8 cellular contexts compared by ENCODE assay signal in the genomic region with DNA sequence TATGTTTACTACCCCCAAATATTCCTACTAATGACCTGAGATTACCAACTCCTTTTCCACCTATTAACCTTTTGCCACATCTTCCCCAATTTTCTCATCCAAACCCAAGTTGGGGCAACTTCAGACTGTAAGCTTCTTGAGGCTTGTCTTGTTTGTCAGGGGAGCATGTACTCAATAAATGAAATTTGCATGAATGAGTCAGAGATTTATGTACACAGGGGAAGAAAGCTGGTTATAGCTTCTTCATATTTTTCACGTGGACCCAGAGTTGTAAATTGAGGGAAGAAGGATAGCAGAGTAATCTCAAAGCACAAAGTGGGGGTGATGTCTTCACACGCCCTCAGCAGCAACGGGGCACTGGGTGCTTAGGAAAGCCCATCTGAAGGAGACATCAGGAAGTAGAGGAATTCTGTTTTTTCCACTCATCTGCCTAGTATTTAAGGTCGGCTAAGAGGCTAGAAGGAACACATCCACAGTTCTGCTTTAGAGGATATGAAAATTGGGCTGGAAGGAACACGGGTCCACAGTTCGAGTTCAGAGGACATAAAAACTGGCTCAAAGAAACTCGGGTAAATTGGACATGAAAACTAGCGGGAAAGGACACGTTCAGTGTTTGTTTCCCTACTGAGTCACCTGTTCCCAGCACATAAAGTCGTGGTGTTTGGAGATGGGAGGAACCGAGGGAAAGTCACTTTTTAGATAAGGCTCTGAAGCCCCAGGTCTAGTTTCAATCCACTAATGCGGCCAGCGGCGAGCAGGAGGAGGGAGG. TPM values are rescaled to one million over a fixed set of nuclear protein-coding genes. Genes with fewer than 3 reads are reported as not detected.
DNase-seq lines count a peak whose midpoint lies in the region; ATAC-seq and TF ChIP-seq lines count a peak whose summit lies in the region.

No MANE protein-coding gene starts in this region.

- TF ChIP-seq CTCF in OCI-LY1 (IDR thresholded peaks at IDR 0.05; ENCODE audit: low read length): no peak
- no peak for TF ChIP-seq CTCF in epithelial cell of esophagus (IDR thresholded peaks at IDR 0.05; ENCODE audit: insufficient read depth, low read depth, low read length, missing control alignments)
- no peak for TF ChIP-seq CTCF in psoas muscle (IDR thresholded peaks at IDR 0.05)

- no peaks in the 10 kb centered on the region for H3K36me3 ChIP-seq in OCI-LY1 (ENCODE audit: insufficient read depth, low read length)
- no peaks in the 10 kb centered on the region for H3K36me3 ChIP-seq in psoas muscle (ENCODE audit: insufficient read depth in 1 of 2, low read depth in 1 of 2)

- H3K9me3 ChIP-seq in OCI-LY1 (ENCODE audit: low read length) (no peaks in the 10 kb centered on the region), psoas muscle (no peaks in the 10 kb centered on the region)

- peak overlapping the region; percentile 73 for H3K4me2 ChIP-seq in OCI-LY1 (ENCODE audit: low read length)

- no peaks in the 10 kb centered on the region for H3K9me2 ChIP-seq in OCI-LY1 (ENCODE audit: low read depth, low read length)

- intact Hi-C loops in psoas muscle (cut with DNase I): no loop called here

- no peaks in the 10 kb centered on the region for H3F3A ChIP-seq in OCI-LY1 (ENCODE audit: insufficient read depth, low read length)

- peak overlapping the region; percentile 37; the same call in 1 of the 2 replicates for H3K9ac ChIP-seq in OCI-LY1 (ENCODE audit: low read length)

- H3K4me3 ChIP-seq in OCI-LY1 (ENCODE audit: low read depth, low read length, poor library complexity, severe bottlenecking) (peak overlapping the region; percentile 55), epithelial cell of esophagus (ENCODE audit: low read length) (peak overlapping the region; percentile 25), psoas muscle (peak overlapping the region; percentile 62)

- H3K27ac ChIP-seq in OCI-LY1 (ENCODE audit: low read depth, low read length, poor library complexity, severe bottlenecking) (no peak overlapping the region), psoas muscle (no peak overlapping the region)

- H3K4me1 ChIP-seq in OCI-LY1 (ENCODE audit: insufficient read depth, low read length, severe bottlenecking) (peaks cover 13% of the 10 kb centered on the region), psoas muscle (no peaks in the 10 kb centered on the region)

- H3K27me3 ChIP-seq in OCI-LY1 (ENCODE audit: insufficient read depth, low read length): no peaks in the 10 kb centered on the region
- no peaks in the 10 kb centered on the region for H3K27me3 ChIP-seq in psoas muscle (ENCODE audit: insufficient read depth in 3 of 3, low read length in 2 of 3)

- DNase-seq in epithelial cell of esophagus (ENCODE audit: low read depth) (peak; percentile 35), psoas muscle (no peak), activated gamma-delta T cell treated with Interleukin-2 at 50 U/mL for 16 hours (no peak), NCI-H1092 treated with DMSO at 0.1 percent for 48 hours (lab: John Stamatoyannopoulos, UW) (no peak)
- no peak for DNase-seq in stimulated activated CD4-positive, alpha-beta T cell treated with anti-CD3 and anti-CD28 coated beads, Interleukin-4, amount 100 ng/mL, for 1 hour

- 11 to 24% (median 24%) methylated on average over 14 of the region's 14 CpGs for WGBS in psoas muscle, 3 donors

- H3K79me2 ChIP-seq in OCI-LY1 (ENCODE audit: insufficient read depth, low read length): no peaks in the 10 kb centered on the region

- ATAC-seq in GM19395 (IDR thresholded peaks at IDR 0.05; ENCODE audit: unreplicated experiment) (peak; percentile 16), psoas muscle (no peak), HG03039 (IDR thresholded peaks at IDR 0.05; ENCODE audit: unreplicated experiment) (no peak)

- H4K20me1 ChIP-seq in OCI-LY1 (ENCODE audit: insufficient read depth, low read length): no peaks in the 10 kb centered on the region

- H2AFZ ChIP-seq in OCI-LY1 (ENCODE audit: low read length): no peak overlapping the region

RNA-seq across cellular contexts. Expression of gene CA5B, which starts 0.7 kb away (rescaled TPM):
- 1 to 10 TPM in 3 of 4 donors, under 1 TPM in 1; 0.91 to 2.7 (median 1.5) TPM for total RNA-seq in psoas muscle
- under 1 TPM; 0.25 to 0.60 (median 0.57) TPM for polyA plus RNA-seq in psoas muscle

RNA-seq across cellular contexts. Expression of gene ZRSR2, which starts 52.9 kb away (rescaled TPM):
- 10 to 100 TPM in 1 of 4 donors, 1 to 10 TPM in 3; 7.4 to 12.7 (median 8.9) TPM for total RNA-seq in psoas muscle
- polyA plus RNA-seq in psoas muscle: 10 to 100 TPM; 10.7 to 22.2 (median 15.5) TPM
